8 cellular contexts compared by ENCODE assay signal in the genomic region with DNA sequence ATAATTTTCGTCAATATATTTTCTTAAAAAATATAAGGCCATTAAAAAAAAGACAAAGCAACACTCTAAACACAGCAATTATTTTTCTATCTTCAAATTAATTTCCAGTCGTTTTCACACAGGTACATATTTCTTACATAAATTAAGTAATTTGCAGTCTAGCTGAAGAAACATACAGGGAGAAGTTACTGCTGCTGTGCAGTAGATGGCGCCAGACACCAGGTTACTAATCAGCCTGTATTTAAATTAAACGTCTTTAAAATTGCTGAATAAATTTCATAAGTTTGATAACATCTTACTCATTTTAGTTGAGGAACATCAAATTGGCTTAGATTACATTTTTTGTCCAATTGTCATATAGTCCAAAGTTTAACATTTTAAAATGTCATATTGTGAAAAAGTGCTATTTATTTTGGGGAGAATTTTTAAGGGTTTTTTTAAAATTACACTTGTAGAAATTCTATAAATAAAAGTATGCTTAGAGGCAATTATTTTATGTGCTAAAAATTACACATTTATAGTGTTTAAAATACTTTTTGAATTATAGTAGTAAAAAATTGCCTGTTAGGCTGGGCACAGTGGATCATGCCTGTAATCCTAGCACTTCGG.
A peak's percentile ranks its signal among the peaks of the same experiment; 100 is the strongest.
DNase-seq lines count a peak whose midpoint lies in the region; ATAC-seq, FAIRE-seq and TF ChIP-seq lines count a peak whose summit lies in the region.

No MANE protein-coding gene starts in this region.

- H3K27me3 Mint-ChIP-seq in astrocyte (ENCODE audit: low read depth, unreplicated experiment): peaks cover 2% of the 10 kb centered on the region

- H3K23ac ChIP-seq in IMR-90 (ENCODE audit: low read depth, low read length): no peak overlapping the region

- no peaks in the 10 kb centered on the region; the same call in 1 of the 2 replicates for H3K9me1 ChIP-seq in IMR-90 (ENCODE audit: insufficient read depth, low read length)

- H3K9me3 ChIP-seq in heart left ventricle: no peaks in the 10 kb centered on the region
- H3K9me3 ChIP-seq in IMR-90 (ENCODE audit: control insufficient read depth, insufficient read depth, low read length): no peaks in the 10 kb centered on the region
- H3K9me3 ChIP-seq in astrocyte (ENCODE audit: insufficient read depth, low read depth, low read length): no peaks in the 10 kb centered on the region

- no peaks in the 10 kb centered on the region for H3K4me1 Mint-ChIP-seq in astrocyte (ENCODE audit: low read depth, unreplicated experiment)

- H3K36me3 ChIP-seq in heart left ventricle (no peaks in the 10 kb centered on the region), IMR-90 (ENCODE audit: control insufficient read depth, insufficient read depth, low read length) (no peaks in the 10 kb centered on the region), astrocyte (ENCODE audit: insufficient read depth, low read length) (no peaks in the 10 kb centered on the region)

- TF ChIP-seq POLR2A in heart left ventricle (IDR thresholded peaks at IDR 0.05) (no peak), IMR-90 (IDR thresholded peaks at IDR 0.05; ENCODE audit: low read depth, low read length) (no peak)

- H3K4me2 ChIP-seq in IMR-90 (ENCODE audit: low read depth, low read length): no peak overlapping the region
- H3K4me2 ChIP-seq in astrocyte (ENCODE audit: low read length): no peak overlapping the region

- H3K9me3 Mint-ChIP-seq in astrocyte (ENCODE audit: unreplicated experiment): no peaks in the 10 kb centered on the region

- no peak overlapping the region for H3K4me3 Mint-ChIP-seq in astrocyte (ENCODE audit: unreplicated experiment)

- intact Hi-C loops in heart left ventricle (cut with DNase I) (loop anchor here (2.0 to 10.0 kb wide), 5 partner anchors 151 to 1517 kb away; no protein-coding TSS in a partner anchor), Right ventricle myocardium inferior (cut with DNase I) (loop anchor here (10.0 kb wide), 1 partner anchor 557 kb away; no protein-coding TSS in a partner anchor), IMR-90 (cut with micrococcal nuclease) (loop anchor here (1.0 to 2.0 kb wide), 3 partner anchors 151 to 1515 kb away; no protein-coding TSS in a partner anchor)

- H3K27ac Mint-ChIP-seq in astrocyte (ENCODE audit: unreplicated experiment): no peak overlapping the region

- H3K79me1 ChIP-seq in IMR-90 (ENCODE audit: low read depth in 1 of 2, low read length in 2 of 2): no peaks in the 10 kb centered on the region

- no peaks in the 10 kb centered on the region for H3K36me3 Mint-ChIP-seq in astrocyte (ENCODE audit: low read depth, unreplicated experiment)

- no peak overlapping the region for H2BK20ac ChIP-seq in IMR-90 (ENCODE audit: low read depth, low read length)

- no peak overlapping the region for H2BK120ac ChIP-seq in IMR-90 (ENCODE audit: low read depth, low read length)

- BruUV-seq in IMR-90 (replicated peaks; lab: Mats Ljungman, UMichigan): no TSS peak

- peak in 3 of 5 donors; percentile 19 to 28 (median 27) for DNase-seq in heart left ventricle
- no peak for DNase-seq in Right ventricle myocardium inferior (ENCODE audit: missing footprints)
- DNase-seq in IMR-90: peak; percentile 74
- DNase-seq in SIG-M5 (lab: John Stamatoyannopoulos, UW): peak; percentile 5
- DNase-seq in astrocyte (ENCODE audit: low read depth): peak; percentile 34
- peak; percentile 26 for DNase-seq in stimulated activated CD4-positive, alpha-beta T cell treated with anti-CD3 and anti-CD28 coated beads, Interleukin-2, amount 100 ng/mL, for 4 hours (ENCODE audit: low read depth)

- no peak overlapping the region for H4K5ac ChIP-seq in IMR-90 (ENCODE audit: low read depth, low read length)

- POLR2A ChIA-PET in IMR-90 (lab: Charles Lee; ENCODE audit: unreplicated experiment): interaction anchor here (0.8 kb wide), 1 partner anchor 83 kb away, joined by 3 read pairs; no protein-coding TSS in a partner anchor

- H2AFZ ChIP-seq in IMR-90 (replicated peaks; ENCODE audit: low read length, poor library complexity): no peak overlapping the region
- H2AFZ ChIP-seq in astrocyte (ENCODE audit: low read depth, low read length): no peak overlapping the region

- dilution Hi-C loops in IMR-90 (cut with HindIII; ENCODE audit: low sequenced_read_pairs, unreplicated experiment): loop anchor here (25.0 kb wide), 1 partner anchor 574 kb away; no protein-coding TSS in a partner anchor

- H4K20me1 ChIP-seq in IMR-90 (ENCODE audit: insufficient read depth, low read length) (no peaks in the 10 kb centered on the region), astrocyte (ENCODE audit: insufficient read depth, low read length) (no peaks in the 10 kb centered on the region)

- H4K91ac ChIP-seq in IMR-90 (ENCODE audit: insufficient read depth, low read depth, low read length): no peak overlapping the region

- H4K8ac ChIP-seq in IMR-90 (ENCODE audit: low read depth in 2 of 2, low read length in 2 of 2): no peak overlapping the region

- H3K27me3 ChIP-seq in heart left ventricle: peaks cover 0 to 25% (median 4%) of the 10 kb centered on the region in 9 donors
- peaks cover 19% of the 10 kb centered on the region for H3K27me3 ChIP-seq in IMR-90 (ENCODE audit: control insufficient read depth, insufficient read depth, low read length)
- peaks cover 3% of the 10 kb centered on the region for H3K27me3 ChIP-seq in astrocyte (ENCODE audit: insufficient read depth, low read length)

- no peak overlapping the region for H3K18ac ChIP-seq in IMR-90 (ENCODE audit: low read depth, low read length)

- no peak overlapping the region for H3K4ac ChIP-seq in IMR-90 (ENCODE audit: low read depth, low read length)

- H3K27ac ChIP-seq in heart left ventricle (no peak overlapping the region), IMR-90 (ENCODE audit: insufficient read depth, low read length) (no peak overlapping the region), astrocyte (ENCODE audit: low read depth, low read length) (no peak overlapping the region)

- TF ChIP-seq RAD21 in IMR-90 (IDR thresholded peaks at IDR 0.05; ENCODE audit: low read length): peak; percentile 96

- H3K9ac ChIP-seq in IMR-90 (ENCODE audit: low read depth, low read length) (no peak overlapping the region), astrocyte (ENCODE audit: low read length) (no peak overlapping the region)

- no peak overlapping the region for H2BK5ac ChIP-seq in IMR-90 (ENCODE audit: low read depth, low read length, poor library complexity, severe bottlenecking)

- CTCF ChIA-PET in IMR-90 (lab: Yijun Ruan, JAX): interaction anchor here (0.5 to 2.7 kb wide), 11 partner anchors 15 to 1514 kb away, joined by 3 to 17 read pairs (median 3); no protein-coding TSS in a partner anchor

- no peak overlapping the region for H2BK15ac ChIP-seq in IMR-90 (ENCODE audit: low read depth, low read length)

- no peaks in the 10 kb centered on the region for H3K79me2 ChIP-seq in astrocyte (ENCODE audit: insufficient read depth, low read length)

- 15 to 18% (median 17%) methylated on average over 5 of the region's 5 CpGs for WGBS in heart left ventricle, 4 donors
- no CpG with 5 or more reads among the region's 5 CpGs for WGBS in IMR-90 (ENCODE audit: extremely low coverage in 2 of 2, insufficient read length in 1 of 2), 2 experiments

- H3K4me3 ChIP-seq in heart left ventricle: no peak overlapping the region
- no peak overlapping the region for H3K4me3 ChIP-seq in IMR-90 (ENCODE audit: insufficient read depth, low read depth, low read length)
- no peak overlapping the region for H3K4me3 ChIP-seq in astrocyte (ENCODE audit: insufficient read depth, low read depth, low read length)

- H3K4me1 ChIP-seq in heart left ventricle: no peaks in the 10 kb centered on the region
- H3K4me1 ChIP-seq in IMR-90 (ENCODE audit: control insufficient read depth, insufficient read depth, low read length): no peaks in the 10 kb centered on the region
- no peaks in the 10 kb centered on the region for H3K4me1 ChIP-seq in astrocyte (ENCODE audit: insufficient read depth, low read length)

- no peak overlapping the region for H2AK9ac ChIP-seq in IMR-90 (replicated peaks; ENCODE audit: low read depth, low read length, poor library complexity)

- H3K14ac ChIP-seq in IMR-90 (replicated peaks; ENCODE audit: low read depth, low read length): no peak overlapping the region

- no peak overlapping the region for H2AK5ac ChIP-seq in IMR-90 (ENCODE audit: low read depth, low read length)

- H3K56ac ChIP-seq in IMR-90 (ENCODE audit: extremely low read depth, insufficient read depth, low read length): no peak overlapping the region; the same call in 1 of the 2 replicates

- FAIRE-seq in astrocyte (lab: Jason Lieb, UNC) (no peak), islet of Langerhans (lab: Jason Lieb, UNC) (peak; percentile 97)

- TF ChIP-seq CTCF in heart left ventricle (IDR thresholded peaks at IDR 0.05) (peak; percentile 74 to 98 (median 86)), IMR-90 (conservative IDR thresholded peaks at IDR 0.05; ENCODE audit: low read depth, low read length) (peak; percentile 98), astrocyte (IDR thresholded peaks at IDR 0.05; ENCODE audit: insufficient read depth, low read depth, low read length) (peak; percentile 97)

- in situ Hi-C loops in IMR-90 (cut with MboI; ENCODE audit: low sequenced_read_pairs): no loop called here

- ATAC-seq in heart left ventricle (no peak), Right ventricle myocardium inferior (no peak), IMR-90 (ENCODE audit: low read depth) (peak; percentile 77), HG03460 (IDR thresholded peaks at IDR 0.05; ENCODE audit: unreplicated experiment) (no peak)

TF ChIP-seq in IMR-90, 13 proteins besides CTCF, POLR2A, EP300 and RAD21:
- no peak for TF ChIP-seq MAFK (IDR thresholded peaks at IDR 0.05; ENCODE audit: low read depth, low read length)
- TF ChIP-seq SMC3 (IDR thresholded peaks at IDR 0.05; ENCODE audit: low read depth, low read length): peak; percentile 92
- no peak for TF ChIP-seq CEBPB (IDR thresholded peaks at IDR 0.05; ENCODE audit: low read depth, low read length)
- no peak for TF ChIP-seq MAZ (IDR thresholded peaks at IDR 0.05; ENCODE audit: borderline replicate concordance, low read depth, low read length)
- TF ChIP-seq, protein P1, sequence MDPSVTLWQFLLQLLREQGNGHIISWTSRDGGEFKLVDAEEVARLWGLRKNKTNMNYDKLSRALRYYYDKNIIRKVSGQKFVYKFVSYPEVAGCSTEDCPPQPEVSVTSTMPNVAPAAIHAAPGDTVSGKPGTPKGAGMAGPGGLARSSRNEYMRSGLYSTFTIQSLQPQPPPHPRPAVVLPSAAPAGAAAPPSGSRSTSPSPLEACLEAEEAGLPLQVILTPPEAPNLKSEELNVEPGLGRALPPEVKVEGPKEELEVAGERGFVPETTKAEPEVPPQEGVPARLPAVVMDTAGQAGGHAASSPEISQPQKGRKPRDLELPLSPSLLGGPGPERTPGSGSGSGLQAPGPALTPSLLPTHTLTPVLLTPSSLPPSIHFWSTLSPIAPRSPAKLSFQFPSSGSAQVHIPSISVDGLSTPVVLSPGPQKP (IDR thresholded peaks at IDR 0.05; ENCODE audit: borderline replicate concordance, low read depth, low read length): no peak
